Comparison of ENCODE assay signal across 11 cellular contexts in the genomic region with DNA sequence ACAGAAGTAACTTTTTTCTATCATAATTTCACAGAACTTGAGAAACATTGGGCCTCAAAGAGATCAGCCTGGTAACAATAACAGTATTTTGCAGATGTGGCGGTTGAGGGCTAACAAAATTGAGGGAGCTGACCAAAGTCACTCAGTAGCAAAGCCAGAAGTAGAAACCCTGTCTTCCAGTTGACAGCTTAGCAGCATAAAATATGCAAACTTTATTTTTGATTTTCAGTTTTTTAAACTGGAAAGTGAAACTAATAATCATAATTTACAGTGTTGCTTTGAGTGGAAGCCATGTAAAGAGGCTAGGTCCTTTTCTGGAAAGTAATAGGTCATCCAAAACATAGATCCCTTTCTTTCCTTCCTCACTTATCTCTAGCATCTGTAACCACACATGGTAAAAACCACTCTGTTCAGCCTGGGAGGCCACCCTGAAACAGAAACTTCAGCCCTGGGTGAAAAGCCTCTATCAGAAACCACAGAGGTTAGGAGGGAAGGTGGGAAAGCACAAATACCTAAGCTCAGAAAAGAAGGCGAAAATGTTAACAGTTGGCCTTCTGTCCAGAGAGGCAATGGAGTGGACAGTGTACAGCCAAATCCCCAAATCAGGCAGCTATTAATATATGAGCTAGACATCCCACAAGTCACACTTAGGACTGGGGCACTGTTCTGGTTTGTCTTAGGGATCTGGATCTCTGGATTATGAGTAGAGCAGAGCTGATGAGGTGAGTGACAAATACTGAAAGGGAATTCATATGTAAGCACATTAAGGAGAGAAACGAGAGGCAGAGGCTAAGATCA.
A peak's percentile ranks its signal among the peaks of the same experiment; 100 is the strongest.
DNase-seq lines count a peak whose midpoint lies in the region; ATAC-seq and TF ChIP-seq lines count a peak whose summit lies in the region.
"Had no signal": no experiment of that assay in that cellular context is flagged by ENCODE, and none has a peak within 500 bp of the region (broad histone marks: within the 10 kb centered on the region; RNA-seq: fewer than 3 reads in every experiment).

No MANE protein-coding gene starts in this region.

- no peak overlapping the region for H3K4me3 ChIP-seq in heart right ventricle

- no peaks in the 10 kb centered on the region for H3K9me3 ChIP-seq in heart right ventricle

- intact Hi-C loops in heart right ventricle (cut with DNase I), result no loop called here

- ATAC-seq in GM18502 (IDR thresholded peaks at IDR 0.05; ENCODE audit: poor library complexity, unreplicated experiment), result peak; percentile 95
- ATAC-seq in GM21576 (IDR thresholded peaks at IDR 0.05; ENCODE audit: unreplicated experiment), result peak; percentile 90
- ATAC-seq in HG03439 (IDR thresholded peaks at IDR 0.05; ENCODE audit: unreplicated experiment), result peak; percentile 77
- ATAC-seq in heart right ventricle, result no peak

- WGBS in heart right ventricle, 2 donors, result 58 to 59% methylated on average over 3 of the region's 3 CpGs

- TF ChIP-seq CTCF in heart right ventricle (IDR thresholded peaks at IDR 0.05), result no peak

- H3K27ac ChIP-seq in epithelial cell of prostate (peak overlapping the region; percentile 10), heart right ventricle (no peak overlapping the region)

- H3K27me3 ChIP-seq in heart right ventricle, result no peaks in the 10 kb centered on the region

- no peaks in the 10 kb centered on the region for H3K4me1 ChIP-seq in heart right ventricle

- no peaks in the 10 kb centered on the region for H3K36me3 ChIP-seq in heart right ventricle

- DNase-seq in epithelial cell of prostate (ENCODE audit: low read depth, low spot score), result no peak
- DNase-seq in stimulated activated naive CD4-positive, alpha-beta T cell (lab: John Stamatoyannopoulos, UW), result no peak
- DNase-seq in heart right ventricle, result no peak
- DNase-seq in globus pallidus (ENCODE audit: low spot score), result no peak
- no peak for DNase-seq in nucleus accumbens (lab: John Stamatoyannopoulos, UW)
- DNase-seq: activated CD4-positive, alpha-beta T cell treated with anti-CD3 and anti-CD28 coated beads, Interleukin-2, amount 50 U/mL, for 1 hour; naive B cell; NCI-H187 had no signal

Comparison
In these comparisons a context has a peak if more than half of its experiments do, and no peak if none do; other contexts are left out.
1. ATAC-seq: peak in GM18502 (single experiment), GM21576 (single experiment) and HG03439 (single experiment); none in heart right ventricle (0 of 8).